In the genomic region with DNA sequence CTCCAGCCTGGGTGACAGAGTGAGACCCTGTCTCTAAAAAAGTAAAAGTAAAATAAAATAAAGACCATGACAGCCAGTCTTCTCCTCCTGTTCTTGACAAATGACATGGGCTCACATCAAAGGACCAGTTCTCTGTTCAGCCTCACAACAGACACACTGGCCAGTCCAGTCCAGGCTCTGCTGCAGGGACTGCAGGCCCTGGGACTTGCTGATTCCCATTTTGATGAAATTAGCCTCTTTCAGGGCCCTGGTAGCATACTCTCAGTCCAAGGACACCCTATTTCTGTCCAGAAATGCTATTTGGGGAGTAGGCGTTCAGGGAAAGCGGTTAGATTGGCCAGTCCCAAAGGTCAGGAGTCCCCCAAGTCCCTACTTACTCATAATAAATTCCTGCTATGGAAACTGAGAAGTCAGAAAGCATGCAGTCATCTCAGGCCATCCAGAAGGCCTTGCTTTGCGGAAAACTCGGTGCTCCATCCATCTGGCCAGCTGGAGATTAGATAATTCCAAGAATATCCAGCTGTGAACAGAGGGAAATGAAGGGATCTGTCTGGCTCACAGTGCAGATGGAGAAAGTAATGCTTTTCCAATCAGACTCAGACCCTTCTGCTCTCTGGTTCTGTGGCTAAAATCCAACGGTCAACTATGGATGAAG, we compare ENCODE assay signal across 27 cellular contexts.
"Had no signal": no experiment of that assay in that cellular context is flagged by ENCODE, and none has a peak within 500 bp of the region (broad histone marks: within the 10 kb centered on the region; RNA-seq: fewer than 3 reads in every experiment).

No MANE protein-coding gene starts in this region.

- DNase-seq: activated CD4-positive, alpha-beta memory T cell treated with anti-CD3 and anti-CD28 coated beads for 36 hours; activated CD4-positive, alpha-beta T cell treated with anti-CD3 and anti-CD28 coated beads, Interleukin-2, amount 10 ng/mL, durations not matched to agents 24 days and 14 days; activated CD4-positive, CD25-positive, alpha-beta regulatory T cell treated with anti-CD3 and anti-CD28 coated beads, Interleukin-2, amount 50 U/mL, for 72 hours; activated CD8-positive, alpha-beta memory T cell treated with anti-CD3 and anti-CD28 coated beads, Interleukin-2, amount 50 U/mL, for 4 hours; activated effector memory CD4-positive, alpha-beta T cell treated with anti-CD3 and anti-CD28 coated beads, Interleukin-2, amount 50 U/mL, for 16 hours; activated naive CD4-positive, alpha-beta T cell treated with anti-CD3 and anti-CD28 coated beads, Interleukin-2, amount 10 ng/mL, durations not matched to agents 7 days and 5 days; activated naive CD8-positive, alpha-beta T cell treated with anti-CD3 and anti-CD28 coated beads, Interleukin-2, amount 10 ng/mL, durations not matched to agents 7 days and 5 days; activated T-cell treated with anti-CD3 and anti-CD28 coated beads, Interleukin-2, amount 50 U/mL, for 1 hour; dorsolateral prefrontal cortex; effector memory CD4-positive, alpha-beta T cell; erythroblast; head of caudate nucleus; naive thymus-derived CD8-positive, alpha-beta T cell; nucleus accumbens; psoas muscle; spleen; stimulated activated CD4-positive, alpha-beta T cell treated with anti-CD3 and anti-CD28 coated beads, Interleukin-2, amount 100 ng/mL, for 48 hours; stimulated activated naive CD8-positive, alpha-beta T cell treated with anti-CD3 and anti-CD28 coated beads, Interleukin-15, Interleukin-2, amounts not matched to agents 100 U/mL and 50 U/mL, for 24 hours; T-helper 9 cell; trophoblast cell had no signal

- H3K4me1 ChIP-seq: ascending aorta, gastroesophageal sphincter, parathyroid adenoma, psoas muscle, spleen had no signal

- H3K9me3 ChIP-seq: ascending aorta, gastroesophageal sphincter, psoas muscle, thoracic aorta had no signal

- H3K9ac ChIP-seq: parathyroid adenoma had no signal

- H3K36me3 ChIP-seq: ascending aorta, cardiac muscle cell, gastroesophageal sphincter, spleen, thoracic aorta had no signal

- H2AFZ ChIP-seq: parathyroid adenoma had no signal

- H3K4me3 ChIP-seq: ascending aorta, cardiac muscle cell, coronary artery, dorsolateral prefrontal cortex, gastroesophageal sphincter, psoas muscle, spleen, thoracic aorta had no signal

- H3K27ac ChIP-seq: ascending aorta, cardiac muscle cell, coronary artery, dorsolateral prefrontal cortex, gastroesophageal sphincter, parathyroid adenoma, psoas muscle, spleen, thoracic aorta had no signal

- ATAC-seq: gastroesophageal sphincter; left lobe of liver; naive thymus-derived CD8-positive, alpha-beta T cell; stimulated activated naive CD8-positive, alpha-beta T cell treated with anti-CD3 and anti-CD28 coated beads, Interleukin-15, Interleukin-2, amounts not matched to agents 100 U/mL and 50 U/mL, for 24 hours had no signal

- H3K27me3 ChIP-seq: ascending aorta, cardiac muscle cell, gastroesophageal sphincter had no signal
